Comparison of ENCODE assay signal across 12 cellular contexts in genomic region chr2:22360735-22361374, GRCh38.
"Had no signal": no experiment of that assay in that cellular context is flagged by ENCODE, and none has a peak within 500 bp of the region (broad histone marks: within the 10 kb centered on the region; RNA-seq: fewer than 3 reads in every experiment).

No MANE protein-coding gene starts in this region.

- H3K27me3 ChIP-seq: dorsolateral prefrontal cortex, thyroid gland, vagina had no signal

- H3K4me1 ChIP-seq: parathyroid adenoma, vagina had no signal

- H3K4me3 ChIP-seq: dorsolateral prefrontal cortex, thyroid gland, vagina had no signal

- H3K27ac Mint-ChIP-seq: naive B cell; stimulated activated effector memory CD8-positive, alpha-beta T cell treated with anti-CD3 and anti-CD28 coated beads, Interleukin-12 subunit alpha, Interleukin-12 subunit beta, amount 100 ng/mL, for 72 hours had no signal

- H3K4me1 Mint-ChIP-seq: naive B cell; stimulated activated effector memory CD8-positive, alpha-beta T cell treated with anti-CD3 and anti-CD28 coated beads, Interleukin-12 subunit alpha, Interleukin-12 subunit beta, amount 100 ng/mL, for 72 hours had no signal

- H2AFZ ChIP-seq: parathyroid adenoma had no signal

- ATAC-seq: stimulated activated effector memory CD8-positive, alpha-beta T cell treated with anti-CD3 and anti-CD28 coated beads, Interleukin-12 subunit alpha, Interleukin-12 subunit beta, amount 100 ng/mL, for 72 hours had no signal

- H3K79me2 ChIP-seq: parathyroid adenoma had no signal

- H3K36me3 Mint-ChIP-seq: naive B cell; stimulated activated effector memory CD8-positive, alpha-beta T cell treated with anti-CD3 and anti-CD28 coated beads, Interleukin-12 subunit alpha, Interleukin-12 subunit beta, amount 100 ng/mL, for 72 hours had no signal

- H3K9me3 ChIP-seq: thyroid gland, vagina had no signal

- H3K4me3 Mint-ChIP-seq: naive B cell; stimulated activated effector memory CD8-positive, alpha-beta T cell treated with anti-CD3 and anti-CD28 coated beads, Interleukin-12 subunit alpha, Interleukin-12 subunit beta, amount 100 ng/mL, for 72 hours had no signal

- H3K27ac ChIP-seq: dorsolateral prefrontal cortex, parathyroid adenoma, thyroid gland, vagina had no signal

- DNase-seq: activated naive CD4-positive, alpha-beta T cell treated with Interleukin-2 at 50 U/mL for 16 hours; aorta; dorsolateral prefrontal cortex; foreskin fibroblast; glutamatergic neuron; left cardiac atrium; naive B cell; retina; thyroid gland had no signal

- H3K27me3 Mint-ChIP-seq: naive B cell had no signal

- H3K9ac ChIP-seq: parathyroid adenoma had no signal

- H3K36me3 ChIP-seq: thyroid gland, vagina had no signal
